In the genomic region with DNA sequence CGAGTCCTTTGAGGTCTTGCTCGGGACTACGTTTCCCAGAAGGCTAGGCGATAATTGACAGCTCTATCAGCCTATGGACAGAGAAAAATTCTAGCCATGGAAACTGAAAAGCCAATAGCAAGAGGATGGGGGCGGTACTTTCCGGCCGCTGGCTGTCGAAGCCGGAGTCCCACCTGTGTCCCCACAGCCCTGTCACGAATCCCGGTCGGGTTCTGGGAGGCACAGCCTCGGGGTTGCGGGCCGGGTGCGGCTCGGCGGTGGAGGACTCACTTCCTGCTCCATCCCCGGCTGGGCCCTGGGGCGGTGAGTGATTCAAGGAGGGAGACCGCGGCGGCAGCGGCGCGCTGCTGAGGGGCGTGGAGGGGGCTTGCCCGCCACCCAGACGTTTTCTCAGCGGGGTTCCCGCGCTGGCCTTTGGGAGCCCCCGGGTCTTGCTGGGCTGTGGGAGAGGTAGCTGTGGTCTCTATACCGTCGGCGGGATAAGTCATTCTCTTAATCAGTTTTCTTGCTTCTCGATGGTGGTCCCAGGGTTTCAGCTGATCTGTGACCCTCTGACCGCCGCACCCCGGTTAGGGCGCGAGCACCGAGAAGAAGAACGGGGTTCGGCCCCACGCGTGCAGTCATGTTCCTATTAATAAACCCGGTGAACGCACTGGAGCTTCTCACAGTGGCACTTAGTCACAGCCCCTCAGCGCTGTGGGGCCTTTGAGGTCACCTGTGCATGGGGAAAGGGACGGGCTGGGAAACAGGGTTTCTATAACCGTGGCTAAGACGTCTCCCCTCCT, we compare ENCODE assay signal across 8 cellular contexts. TPM values are rescaled to one million over a fixed set of nuclear protein-coding genes. Genes with fewer than 3 reads are reported as not detected.
A peak's percentile ranks its signal among the peaks of the same experiment; 100 is the strongest.
DNase-seq lines count a peak whose midpoint lies in the region; ATAC-seq and TF ChIP-seq lines count a peak whose summit lies in the region.

A gene (plus strand): TSS at position 176 of the 785 bp plus-strand sequence. CDS start 2,377 bp downstream, outside the sequence.

- ATAC-seq in activated T-helper 17 cell treated with anti-CD3 and anti-CD28 coated beads, Interleukin-2, amount 50 U/mL, for 72 hours (replicated peaks) = peak; percentile 98
- ATAC-seq in stimulated activated naive CD8-positive, alpha-beta T cell treated with anti-CD3 and anti-CD28 coated beads, Interleukin-15, Interleukin-2, amounts not matched to agents 100 U/mL and 50 U/mL, for 24 hours = peak; percentile 98

- no peaks in the 10 kb centered on the region for H3K9me3 Mint-ChIP-seq in activated T-helper 17 cell treated with anti-CD3 and anti-CD28 coated beads, Interleukin-2, amount 50 U/mL, for 72 hours
- no peaks in the 10 kb centered on the region for H3K9me3 Mint-ChIP-seq in nephron

- peak within 1 kb of the TSS; percentile 81 for H3K4me3 Mint-ChIP-seq in activated T-helper 17 cell treated with anti-CD3 and anti-CD28 coated beads, Interleukin-2, amount 50 U/mL, for 72 hours
- peak within 1 kb of the TSS; percentile 90 to 93 (median 92) for H3K4me3 Mint-ChIP-seq in nephron

- H3K27ac Mint-ChIP-seq in activated T-helper 17 cell treated with anti-CD3 and anti-CD28 coated beads, Interleukin-2, amount 50 U/mL, for 72 hours = peak within 1 kb of the TSS; percentile 38
- peak within 1 kb of the TSS in 1 of 3 experiments; percentile 33 for H3K27ac Mint-ChIP-seq in nephron

- peaks cover 6% of the 10 kb centered on the region for H3K4me1 Mint-ChIP-seq in activated T-helper 17 cell treated with anti-CD3 and anti-CD28 coated beads, Interleukin-2, amount 50 U/mL, for 72 hours
- peaks cover 20% of the 10 kb centered on the region for H3K4me1 Mint-ChIP-seq in nephron

- no peaks in the 10 kb centered on the region for H3K36me3 Mint-ChIP-seq in activated T-helper 17 cell treated with anti-CD3 and anti-CD28 coated beads, Interleukin-2, amount 50 U/mL, for 72 hours (ENCODE audit: low read depth)
- H3K36me3 Mint-ChIP-seq in nephron (ENCODE audit: low read depth) = no peaks in the 10 kb centered on the region

- no peaks in the 10 kb centered on the region for H3K27me3 Mint-ChIP-seq in activated T-helper 17 cell treated with anti-CD3 and anti-CD28 coated beads, Interleukin-2, amount 50 U/mL, for 72 hours
- peaks cover 8% of the 10 kb centered on the region for H3K27me3 Mint-ChIP-seq in nephron (ENCODE audit: low read depth)

- DNase-seq in Daoy (ENCODE audit: low read depth) = peak; percentile 95
- peak; percentile 75 for DNase-seq in GOT3 (lab: John Stamatoyannopoulos, UW)
- peak; percentile 93 for DNase-seq in LHCN-M2 (ENCODE audit: low read depth)
- DNase-seq in RPMI7951 (ENCODE audit: low read depth) = peak; percentile 98
- DNase-seq in fibroblast of the aortic adventitia (ENCODE audit: low read depth) = peak; percentile 98
- peak; percentile 89 for DNase-seq in stimulated activated naive CD8-positive, alpha-beta T cell treated with anti-CD3 and anti-CD28 coated beads, Interleukin-15, Interleukin-2, amounts not matched to agents 100 U/mL and 50 U/mL, for 24 hours

- peak within 1 kb of the TSS; percentile 91 for H3K4me3 ChIP-seq in fibroblast of the aortic adventitia (ENCODE audit: low read depth, low read length)

- no peak for TF ChIP-seq CTCF in fibroblast of the aortic adventitia (IDR thresholded peaks at IDR 0.05; ENCODE audit: insufficient read depth, low read length)
- no peak for TF ChIP-seq CTCF in nephron (IDR thresholded peaks at IDR 0.05; ENCODE audit: unreplicated experiment in 3 of 3)

RNA-seq across cellular contexts. Expression of the gene that starts here (rescaled TPM):
- total RNA-seq in Daoy (2014; rRNA removed; shearing (Covaris generic)) = 0.45 and 1.5 TPM in 2 replicates
- 0.75 and 0.77 TPM in 2 replicates for total RNA-seq in LHCN-M2 (2014; rRNA removed)
- 0.67 TPM for polyA plus RNA-seq in LHCN-M2 (2012)
- 2.9 and 3.7 TPM in 2 replicates for total RNA-seq in RPMI7951 (2014; rRNA removed; shearing (Covaris generic))
- under 1 TPM; 0.69 to 0.82 TPM for total RNA-seq in activated T-helper 17 cell treated with anti-CD3 and anti-CD28 coated beads, Interleukin-2, amount 50 U/mL, for 72 hours
- 1.4 and 2.3 TPM in 2 replicates for total RNA-seq in fibroblast of the aortic adventitia (ENCODE audit: low replicate concordance)

Comparison
In these comparisons a context has a peak if more than half of its experiments do, and no peak if none do; other contexts are left out.
1. Peak in every context shown above with its lines: DNase-seq, ATAC-seq and H3K4me3 ChIP-seq.
2. Peak in DNase-seq in LHCN-M2; RNA of the gene not detected or under 1 TPM.
3. Peak in ATAC-seq in activated T-helper 17 cell treated with anti-CD3 and anti-CD28 coated beads, Interleukin-2, amount 50 U/mL, for 72 hours; RNA of the gene not detected or under 1 TPM.